Comparison of ENCODE assay signal across 11 cellular contexts in the genomic region with DNA sequence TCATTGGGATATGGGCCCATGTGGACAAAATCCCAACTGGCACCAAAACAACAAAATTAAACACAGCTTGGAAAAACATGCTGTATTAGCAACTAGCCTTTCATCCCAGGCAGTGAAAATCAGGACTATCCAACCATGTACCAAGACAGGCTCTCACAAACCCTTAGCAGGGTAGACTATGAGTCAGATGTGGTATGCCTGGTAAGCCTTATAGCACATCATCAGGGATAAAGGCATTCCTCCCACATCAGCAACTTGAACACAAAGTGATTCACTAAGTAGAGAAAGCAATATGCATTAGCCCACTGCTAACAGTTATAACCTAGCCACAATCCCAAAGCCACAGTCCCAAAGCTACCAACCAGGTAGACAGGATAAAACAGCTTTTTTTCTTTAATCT. TPM values are rescaled to one million over a fixed set of nuclear protein-coding genes. Genes with fewer than 3 reads are reported as not detected.
A peak's percentile ranks its signal among the peaks of the same experiment; 100 is the strongest.
DNase-seq lines count a peak whose midpoint lies in the region; ATAC-seq and TF ChIP-seq lines count a peak whose summit lies in the region.
"Had no signal": no experiment of that assay in that cellular context is flagged by ENCODE, and none has a peak within 500 bp of the region (broad histone marks: within the 10 kb centered on the region; RNA-seq: fewer than 3 reads in every experiment).

No MANE protein-coding gene starts in this region.

- peak overlapping the region; percentile 36; the same call in 1 of the 2 replicates for H3K4ac ChIP-seq in IMR-90 (ENCODE audit: low read depth, low read length)

- H3K4me3 ChIP-seq in IMR-90 (ENCODE audit: insufficient read depth, low read depth, low read length) (no peak overlapping the region), prostate gland (no peak overlapping the region)
- H3K4me3 ChIP-seq: thoracic aorta had no signal

- H3K27me3 ChIP-seq in IMR-90 (ENCODE audit: control insufficient read depth, insufficient read depth, low read length) (no peaks in the 10 kb centered on the region), prostate gland (replicated peaks; ENCODE audit: insufficient read depth) (no peaks in the 10 kb centered on the region)

- peak overlapping the region; percentile 63 for H2BK5ac ChIP-seq in IMR-90 (ENCODE audit: low read depth, low read length, poor library complexity, severe bottlenecking)

- TF ChIP-seq POLR2A in IMR-90 (IDR thresholded peaks at IDR 0.05; ENCODE audit: low read depth, low read length) (no peak), prostate gland (IDR thresholded peaks at IDR 0.05) (no peak)

- H3K4me1 ChIP-seq in IMR-90 (ENCODE audit: control insufficient read depth, insufficient read depth, low read length) (no peaks in the 10 kb centered on the region), prostate gland (replicated peaks) (no peaks in the 10 kb centered on the region)

- ATAC-seq in IMR-90 (ENCODE audit: low read depth) = peak; percentile 98
- ATAC-seq in HG03097 (IDR thresholded peaks at IDR 0.05; ENCODE audit: low FRiP score, unreplicated experiment) = no peak
- ATAC-seq: natural killer cell had no signal

- H2BK15ac ChIP-seq in IMR-90 (ENCODE audit: low read depth, low read length) = 0 out of 3 replicates have a peak overlapping the region, but pooled peaks have one; percentile 31

- CTCF ChIA-PET in IMR-90 (lab: Yijun Ruan, JAX) = interaction anchor here (0.5 to 0.6 kb wide), 3 partner anchors 139 to 165 kb away, joined by 3 to 4 read pairs (median 3); no protein-coding TSS in a partner anchor

- no peaks in the 10 kb centered on the region for H4K20me1 ChIP-seq in IMR-90 (ENCODE audit: insufficient read depth, low read length)

- H2BK120ac ChIP-seq in IMR-90 (ENCODE audit: low read depth, low read length) = peak overlapping the region; percentile 40

- H4K91ac ChIP-seq in IMR-90 (ENCODE audit: insufficient read depth, low read depth, low read length) = no peak overlapping the region

- DNase-seq in Daoy (ENCODE audit: low read depth) (peak; percentile 82), IMR-90 (peak; percentile 97), astrocyte of the hippocampus (ENCODE audit: low read depth, low spot score) (peak; percentile 93), kidney tubule cell (ENCODE audit: low spot score) (peak; percentile 95), KBM-7 (no peak), NAMALWA (ENCODE audit: low spot score) (no peak), prostate gland (ENCODE audit: low spot score) (no peak)
- DNase-seq: KG1, natural killer cell had no signal

- POLR2A ChIA-PET in IMR-90 (lab: Charles Lee; ENCODE audit: unreplicated experiment) = no interaction called here

- no peak overlapping the region for H2AFZ ChIP-seq in IMR-90 (replicated peaks; ENCODE audit: low read length, poor library complexity)

- peaks cover 9% of the 10 kb centered on the region; the same call in 1 of the 2 replicates for H3K9me1 ChIP-seq in IMR-90 (ENCODE audit: insufficient read depth, low read length)

- H3K4me2 ChIP-seq in IMR-90 (ENCODE audit: low read depth, low read length) = no peak overlapping the region

- H3K79me1 ChIP-seq in IMR-90 (ENCODE audit: low read depth in 1 of 2, low read length in 2 of 2) = peaks cover 28 to 52% of the 10 kb centered on the region in 2 experiments

- no peak overlapping the region for H3K9ac ChIP-seq in IMR-90 (ENCODE audit: low read depth, low read length)

- H3K18ac ChIP-seq in IMR-90 (ENCODE audit: low read depth, low read length) = no peak overlapping the region

- H3K23ac ChIP-seq in IMR-90 (ENCODE audit: low read depth, low read length) = no peak overlapping the region

- no peak overlapping the region for H2AK5ac ChIP-seq in IMR-90 (ENCODE audit: low read depth, low read length)

- intact Hi-C loops in IMR-90 (cut with micrococcal nuclease) (loop anchor here (5.0 kb wide), 2 partner anchors 81 to 446 kb away; no protein-coding TSS in a partner anchor), prostate gland (cut with DNase I) (loop anchor here (10.0 kb wide), 2 partner anchors 348 to 448 kb away; no protein-coding TSS in a partner anchor)

- dilution Hi-C loops in IMR-90 (cut with HindIII; ENCODE audit: low sequenced_read_pairs, unreplicated experiment) = no loop called here

- H4K5ac ChIP-seq in IMR-90 (ENCODE audit: low read depth, low read length) = no peak overlapping the region

- in situ Hi-C loops in IMR-90 (cut with MboI; ENCODE audit: low sequenced_read_pairs) (no loop called here), KBM-7 (cut with MboI; ENCODE audit: low pct_unique_long_range_greater_than_20kb, low sequenced_read_pairs) (no loop called here)

- BruUV-seq in IMR-90 (replicated peaks; lab: Mats Ljungman, UMichigan) = no TSS peak

- TF ChIP-seq CTCF in IMR-90 (conservative IDR thresholded peaks at IDR 0.05; ENCODE audit: low read depth, low read length) (no peak), prostate gland (IDR thresholded peaks at IDR 0.05) (no peak)

- H4K8ac ChIP-seq in IMR-90 (ENCODE audit: low read depth in 2 of 2, low read length in 2 of 2) = no peak overlapping the region; a peak in 1 of 4 replicates

- TF ChIP-seq RAD21 in IMR-90 (IDR thresholded peaks at IDR 0.05; ENCODE audit: low read length) = peak; percentile 21; the same call in 1 of the 2 replicates

- H3K14ac ChIP-seq in IMR-90 (replicated peaks; ENCODE audit: low read depth, low read length) = no peak overlapping the region

- no peak overlapping the region for H2BK20ac ChIP-seq in IMR-90 (ENCODE audit: low read depth, low read length)

- no peak overlapping the region for H2AK9ac ChIP-seq in IMR-90 (replicated peaks; ENCODE audit: low read depth, low read length, poor library complexity)

- H3K9me3 ChIP-seq in IMR-90 (ENCODE audit: control insufficient read depth, insufficient read depth, low read length) = no peaks in the 10 kb centered on the region
- no peaks in the 10 kb centered on the region for H3K9me3 ChIP-seq in prostate gland
- H3K9me3 ChIP-seq: thoracic aorta had no signal

- no peak overlapping the region for H3K56ac ChIP-seq in IMR-90 (ENCODE audit: extremely low read depth, insufficient read depth, low read length)

- H3K36me3 ChIP-seq in IMR-90 (ENCODE audit: control insufficient read depth, insufficient read depth, low read length) = peaks cover 2% of the 10 kb centered on the region; the same call in 1 of the 2 replicates
- H3K36me3 ChIP-seq in prostate gland = no peaks in the 10 kb centered on the region
- H3K36me3 ChIP-seq: thoracic aorta had no signal

- H3K27ac ChIP-seq in IMR-90 (ENCODE audit: insufficient read depth, low read length) (no peak overlapping the region), prostate gland (no peak overlapping the region)
- H3K27ac ChIP-seq: thoracic aorta had no signal

TF ChIP-seq in IMR-90, 13 proteins besides CTCF, POLR2A, EP300 and RAD21:
- TF ChIP-seq CHD1 (IDR thresholded peaks at IDR 0.05; ENCODE audit: low read depth, low read length) (no peak), RCOR1 (IDR thresholded peaks at IDR 0.05; ENCODE audit: insufficient replicate concordance, low read length) (peak; percentile 36), MAFK (IDR thresholded peaks at IDR 0.05; ENCODE audit: low read depth, low read length) (peak; percentile 80), NFE2L2 (IDR thresholded peaks at IDR 0.05; ENCODE audit: low read depth, low read length) (no peak; the same call in 1 of the 2 replicates), MXI1 (IDR thresholded peaks at IDR 0.05; ENCODE audit: borderline replicate concordance, low read depth, low read length) (no peak), SMC3 (IDR thresholded peaks at IDR 0.05; ENCODE audit: low read depth, low read length) (no peak), MAZ (IDR thresholded peaks at IDR 0.05; ENCODE audit: borderline replicate concordance, low read depth, low read length) (no peak), FOS (IDR thresholded peaks at IDR 0.05; ENCODE audit: low read depth, low read length) (peak; percentile 81), CEBPB (IDR thresholded peaks at IDR 0.05; ENCODE audit: low read depth, low read length) (peak; percentile 6; the same call in 1 of the 2 replicates), RFX5 (IDR thresholded peaks at IDR 0.05; ENCODE audit: low read depth, low read length) (no peak), BHLHE40 (IDR thresholded peaks at IDR 0.05; ENCODE audit: low read depth, low read length) (no peak)
- TF ChIP-seq, protein P1, sequence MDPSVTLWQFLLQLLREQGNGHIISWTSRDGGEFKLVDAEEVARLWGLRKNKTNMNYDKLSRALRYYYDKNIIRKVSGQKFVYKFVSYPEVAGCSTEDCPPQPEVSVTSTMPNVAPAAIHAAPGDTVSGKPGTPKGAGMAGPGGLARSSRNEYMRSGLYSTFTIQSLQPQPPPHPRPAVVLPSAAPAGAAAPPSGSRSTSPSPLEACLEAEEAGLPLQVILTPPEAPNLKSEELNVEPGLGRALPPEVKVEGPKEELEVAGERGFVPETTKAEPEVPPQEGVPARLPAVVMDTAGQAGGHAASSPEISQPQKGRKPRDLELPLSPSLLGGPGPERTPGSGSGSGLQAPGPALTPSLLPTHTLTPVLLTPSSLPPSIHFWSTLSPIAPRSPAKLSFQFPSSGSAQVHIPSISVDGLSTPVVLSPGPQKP (IDR thresholded peaks at IDR 0.05; ENCODE audit: borderline replicate concordance, low read depth, low read length) = no peak
- TF ChIP-seq, protein P2, sequence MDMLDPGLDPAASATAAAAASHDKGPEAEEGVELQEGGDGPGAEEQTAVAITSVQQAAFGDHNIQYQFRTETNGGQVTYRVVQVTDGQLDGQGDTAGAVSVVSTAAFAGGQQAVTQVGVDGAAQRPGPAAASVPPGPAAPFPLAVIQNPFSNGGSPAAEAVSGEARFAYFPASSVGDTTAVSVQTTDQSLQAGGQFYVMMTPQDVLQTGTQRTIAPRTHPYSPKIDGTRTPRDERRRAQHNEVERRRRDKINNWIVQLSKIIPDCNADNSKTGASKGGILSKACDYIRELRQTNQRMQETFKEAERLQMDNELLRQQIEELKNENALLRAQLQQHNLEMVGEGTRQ (IDR thresholded peaks at IDR 0.05; ENCODE audit: low read depth, low read length) = no peak
TF ChIP-seq in IMR-90: peak in this region for 4.

RNA-seq across cellular contexts. Expression of gene CEP152, which starts 8.0 kb away (rescaled TPM):
- total RNA-seq in Daoy (2014; rRNA removed; shearing (Covaris generic)) = 15.4 and 22.9 TPM in 2 replicates
- total RNA-seq in IMR-90 (2012; rRNA removed) (7.3 and 10.3 TPM in 2 replicates), prostate gland (1 to 10 TPM; 5.9 to 9.0 TPM)
- polyA plus RNA-seq in IMR-90 (2012; rRNA removed) = 1.4 and 2.1 TPM in 2 replicates
- polyA plus RNA-seq in IMR-90 (2012; cell fraction: cytosol; rRNA removed) = 0.09 and 0.30 TPM in 2 replicates
- 0.35 and 1.2 TPM in 2 replicates for polyA plus RNA-seq in IMR-90 (2012; cell fraction: nucleus; rRNA removed; ENCODE audit: low replicate concordance)

Comparison
In these comparisons a context has a peak if more than half of its experiments do, and no peak if none do; other contexts are left out.
1. DNase-seq: peak in Daoy (single experiment), IMR-90 (single experiment), astrocyte of the hippocampus (single experiment) and kidney tubule cell (single experiment); none in KBM-7 (single experiment), NAMALWA (single experiment) and prostate gland (single experiment).